In the genomic region with DNA sequence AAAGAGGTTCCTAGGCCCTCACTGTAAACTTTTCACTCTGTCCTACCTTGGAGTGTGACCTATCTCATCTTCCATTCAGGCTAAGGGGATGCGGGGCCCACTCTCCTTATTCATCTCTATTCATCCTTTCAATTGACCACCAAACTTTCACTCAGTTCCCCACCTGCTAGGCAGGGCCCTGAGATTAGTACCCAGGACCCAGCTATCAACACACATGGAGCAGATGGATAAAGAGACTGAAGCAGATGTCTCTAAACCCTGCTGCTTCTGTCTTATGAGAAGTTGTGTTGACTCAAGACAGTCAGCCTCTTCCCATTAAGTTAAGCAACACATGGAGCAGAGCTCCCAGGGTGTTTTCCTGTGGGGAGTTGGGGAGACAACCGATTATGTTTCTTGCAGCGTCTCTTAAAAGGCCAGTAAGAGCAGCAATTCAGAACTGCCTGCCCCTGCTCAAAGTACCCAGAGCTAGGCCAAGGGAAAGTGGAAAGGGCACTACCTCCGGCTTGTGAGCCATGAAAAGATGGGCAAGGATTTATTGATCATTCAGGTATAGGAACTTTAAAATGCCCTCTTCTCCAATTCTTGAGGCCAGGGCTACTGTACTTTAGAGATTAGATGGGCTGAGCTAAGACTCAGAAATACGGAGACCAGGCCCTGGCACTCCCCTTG, we compare ENCODE assay signal across 4 cellular contexts.
"Had no signal": no experiment of that assay in that cellular context is flagged by ENCODE, and none has a peak within 500 bp of the region (broad histone marks: within the 10 kb centered on the region; RNA-seq: fewer than 3 reads in every experiment).

No MANE protein-coding gene starts in this region.

- ATAC-seq: GM23338, HepG2 had no signal

- DNase-seq: H9, HCEC 1CT had no signal
